In genomic region chr19:12064266-12065099, GRCh38 we compare ENCODE assay signal across 7 cellular contexts. TPM values are rescaled to one million over a fixed set of nuclear protein-coding genes. Genes with fewer than 3 reads are reported as not detected.
DNase-seq lines count a peak whose midpoint lies in the region; ATAC-seq and TF ChIP-seq lines count a peak whose summit lies in the region.

Gene ZNF844 (plus strand): TSS chr19:12064731. CDS start chr19:12064874, 143 bp downstream.

- H3K4me1 Mint-ChIP-seq in activated naive CD4-positive, alpha-beta T cell treated with anti-CD3 and anti-CD28 coated beads, Interleukin-2, amount 50 U/mL, for 24 hours = peaks cover 11% of the 10 kb centered on the region

- H3K27me3 ChIP-seq in SJCRH30 (no peaks in the 10 kb centered on the region), neutrophil (no peaks in the 10 kb centered on the region), stomach smooth muscle (ENCODE audit: control insufficient read depth in 1 of 2, insufficient read depth in 2 of 2, low read length in 2 of 2) (no peaks in the 10 kb centered on the region)

- no peaks in the 10 kb centered on the region for H3K27me3 Mint-ChIP-seq in activated naive CD4-positive, alpha-beta T cell treated with anti-CD3 and anti-CD28 coated beads, Interleukin-2, amount 50 U/mL, for 24 hours

- H3K4me3 ChIP-seq in SJCRH30 = peak within 1 kb of the TSS; percentile 84
- peak within 1 kb of the TSS; percentile 70 to 71 for H3K4me3 ChIP-seq in neutrophil (ENCODE audit: low read depth in 1 of 2, low read length in 1 of 2)
- H3K4me3 ChIP-seq in stomach smooth muscle (ENCODE audit: low read length in 2 of 2) = peak within 1 kb of the TSS; percentile 85 to 93

- DNase-seq in SJCRH30 (peak; percentile 96 to 97), globus pallidus (ENCODE audit: low spot score) (peak; percentile 96)

- H3K36me3 ChIP-seq in SJCRH30 (peaks cover 13% of the 10 kb centered on the region; the same call in 1 of the 2 replicates), neutrophil (no peaks in the 10 kb centered on the region), stomach smooth muscle (ENCODE audit: control insufficient read depth in 2 of 2, insufficient read depth in 2 of 2, low read length in 2 of 2) (peaks cover 0 to 3% of the 10 kb centered on the region in 2 donors)

- H3K4me3 Mint-ChIP-seq in activated naive CD4-positive, alpha-beta T cell treated with anti-CD3 and anti-CD28 coated beads, Interleukin-2, amount 50 U/mL, for 24 hours = peak within 1 kb of the TSS; percentile 90

- no peak for TF ChIP-seq CTCF in neutrophil (IDR thresholded peaks at IDR 0.05)

- H3K4me1 ChIP-seq in SJCRH30 = no peaks in the 10 kb centered on the region
- H3K4me1 ChIP-seq in neutrophil (ENCODE audit: control insufficient read depth in 1 of 2, insufficient read depth in 1 of 2, low read depth in 1 of 2, low read length in 1 of 2) = peaks cover 5 to 10% of the 10 kb centered on the region in 2 experiments
- peaks cover 16% of the 10 kb centered on the region for H3K4me1 ChIP-seq in stomach smooth muscle (ENCODE audit: control insufficient read depth, insufficient read depth, low read length)

- H3K9me3 Mint-ChIP-seq in activated naive CD4-positive, alpha-beta T cell treated with anti-CD3 and anti-CD28 coated beads, Interleukin-2, amount 50 U/mL, for 24 hours = no peaks in the 10 kb centered on the region

- H3K9ac ChIP-seq in stomach smooth muscle (ENCODE audit: low read length in 2 of 2) = peak within 1 kb of the TSS; percentile 86 to 99

- H3K27ac ChIP-seq in SJCRH30 = peak within 1 kb of the TSS; percentile 61
- peak within 1 kb of the TSS; percentile 88 for H3K27ac ChIP-seq in neutrophil
- peak within 1 kb of the TSS; percentile 96 for H3K27ac ChIP-seq in stomach smooth muscle (ENCODE audit: low read length)

- H3K36me3 Mint-ChIP-seq in activated naive CD4-positive, alpha-beta T cell treated with anti-CD3 and anti-CD28 coated beads, Interleukin-2, amount 50 U/mL, for 24 hours = peaks cover 9% of the 10 kb centered on the region

- H3K9me3 ChIP-seq in SJCRH30 (replicated peaks) = peaks cover 10% of the 10 kb centered on the region
- H3K9me3 ChIP-seq in neutrophil = peaks cover 9% of the 10 kb centered on the region
- peaks cover 0 to 3% of the 10 kb centered on the region in 2 donors for H3K9me3 ChIP-seq in stomach smooth muscle (ENCODE audit: control insufficient read depth in 2 of 2, low read length in 2 of 2)

- peak within 1 kb of the TSS; percentile 88 for H3K27ac Mint-ChIP-seq in activated naive CD4-positive, alpha-beta T cell treated with anti-CD3 and anti-CD28 coated beads, Interleukin-2, amount 50 U/mL, for 24 hours

- ATAC-seq in GM18861 (IDR thresholded peaks at IDR 0.05; ENCODE audit: unreplicated experiment) = peak; percentile 68
- peak; percentile 82 for ATAC-seq in HG03196 (IDR thresholded peaks at IDR 0.05; ENCODE audit: unreplicated experiment)

RNA-seq across cellular contexts. Expression of gene ZNF844, which starts in this region (rescaled TPM):
- 13.4 and 15.4 TPM in 2 replicates for total RNA-seq in SJCRH30 (2014; rRNA removed; shearing (Covaris generic))

Comparison
In these comparisons a context has a peak if more than half of its experiments do, and no peak if none do; other contexts are left out.
1. Peak in every context shown above with its lines: DNase-seq, ATAC-seq, H3K4me3 ChIP-seq and H3K27ac ChIP-seq.